Comparison of ENCODE assay signal across 19 cellular contexts in the genomic region with DNA sequence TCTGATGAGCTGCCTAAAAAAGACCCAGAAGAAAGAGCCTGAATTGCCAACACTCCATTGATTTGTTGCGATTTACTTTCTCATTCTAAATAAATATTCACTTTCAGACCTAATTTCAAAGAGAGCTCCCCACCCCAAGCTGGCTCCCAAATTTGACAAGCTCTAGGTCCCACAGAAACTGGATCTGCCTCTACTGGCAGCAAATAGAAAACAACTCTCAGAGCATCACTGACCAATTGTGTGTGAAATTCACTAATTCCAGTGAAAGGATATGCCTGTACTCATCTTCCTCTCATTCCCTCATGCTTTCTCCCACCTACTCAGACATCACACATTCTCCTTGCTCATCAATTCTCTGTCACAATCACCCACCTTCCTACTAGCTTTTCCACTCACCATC.
A peak's percentile ranks its signal among the peaks of the same experiment; 100 is the strongest.
DNase-seq lines count a peak whose midpoint lies in the region; ATAC-seq and TF ChIP-seq lines count a peak whose summit lies in the region.
"Had no signal": no experiment of that assay in that cellular context is flagged by ENCODE, and none has a peak within 500 bp of the region (broad histone marks: within the 10 kb centered on the region; RNA-seq: fewer than 3 reads in every experiment).

No MANE protein-coding gene starts in this region.

- H3K4me2 ChIP-seq in GM23338 (peak overlapping the region; percentile 22; the same call in 1 of the 2 replicates), neural progenitor cell (peak overlapping the region; percentile 32)
- H3K4me2 ChIP-seq: BLaER1 had no signal

- no peaks in the 10 kb centered on the region for H3K27me3 ChIP-seq in GM23338 (ENCODE audit: insufficient read depth)
- H3K27me3 ChIP-seq in endodermal cell (ENCODE audit: control insufficient read depth, insufficient read depth, low read length, poor library complexity, severe bottlenecking), result no peaks in the 10 kb centered on the region
- no peaks in the 10 kb centered on the region for H3K27me3 ChIP-seq in neural progenitor cell
- H3K27me3 ChIP-seq: BLaER1 had no signal

- H3K9ac ChIP-seq in endodermal cell (ENCODE audit: extremely low read depth, low read length, poor library complexity, severe bottlenecking) (no peak overlapping the region), neural progenitor cell (no peak overlapping the region)
- H3K9ac ChIP-seq: BLaER1 had no signal

- POLR2A ChIA-PET in WTC11 (lab: Charles Lee), result no interaction called here

- no peak for TF ChIP-seq POLR2A in erythroblast (IDR thresholded peaks at IDR 0.05; ENCODE audit: low read length)

- H2AFZ ChIP-seq in GM23338 (peak overlapping the region; percentile 83; the same call in 1 of the 2 replicates), neural progenitor cell (replicated peaks) (peak overlapping the region; percentile 92)

- TF ChIP-seq CTCF in GM23338 (conservative IDR thresholded peaks at IDR 0.05; ENCODE audit: low read depth in 2 of 2) (no peak), WTC11 (IDR thresholded peaks at IDR 0.05) (no peak), endodermal cell (conservative IDR thresholded peaks at IDR 0.05) (peak; percentile 32), neural progenitor cell (IDR thresholded peaks at IDR 0.05) (no peak)

- no peak overlapping the region for H3K4me3 Mint-ChIP-seq in GM23338
- no peak overlapping the region for H3K4me3 Mint-ChIP-seq in WTC11
- H3K4me3 Mint-ChIP-seq in endodermal cell, result no peak overlapping the region
- H3K4me3 Mint-ChIP-seq in neural progenitor cell, result no peak overlapping the region
- H3K4me3 Mint-ChIP-seq: B cell; CD4-positive, CD25-positive, alpha-beta regulatory T cell; CD8-positive, alpha-beta T cell had no signal

- H3K79me2 ChIP-seq in GM23338 (replicated peaks; ENCODE audit: insufficient read depth) (no peaks in the 10 kb centered on the region), neural progenitor cell (ENCODE audit: low read depth) (no peaks in the 10 kb centered on the region)

- ATAC-seq in GM23338, result peak; percentile 62
- ATAC-seq in WTC11, result peak; percentile 67
- ATAC-seq in HG03108 (IDR thresholded peaks at IDR 0.05; ENCODE audit: unreplicated experiment), result no peak
- ATAC-seq in HG03097 (IDR thresholded peaks at IDR 0.05; ENCODE audit: low FRiP score, unreplicated experiment), result no peak
- ATAC-seq: CD8-positive, alpha-beta T cell had no signal

- no peaks in the 10 kb centered on the region for H3K9me2 ChIP-seq in GM23338 (ENCODE audit: insufficient read depth)

- H3K4me3 ChIP-seq in GM23338, result no peak overlapping the region
- H3K4me3 ChIP-seq in endodermal cell (ENCODE audit: low read length), result no peak overlapping the region
- H3K4me3 ChIP-seq in neural progenitor cell, result no peak overlapping the region
- H3K4me3 ChIP-seq: BLaER1 had no signal

- H4K20me1 ChIP-seq in GM23338 (replicated peaks; ENCODE audit: insufficient read depth) (no peaks in the 10 kb centered on the region), neural progenitor cell (ENCODE audit: low read depth) (no peaks in the 10 kb centered on the region)
- H4K20me1 ChIP-seq: BLaER1 had no signal

- H3F3A ChIP-seq in GM23338 (replicated peaks; ENCODE audit: low read depth) (no peaks in the 10 kb centered on the region), neural progenitor cell (ENCODE audit: low read depth) (peaks cover 9% of the 10 kb centered on the region)

- H3K27ac Mint-ChIP-seq in GM23338 (no peak overlapping the region), WTC11 (peak overlapping the region; percentile 52), endodermal cell (peak overlapping the region; percentile 6), neural progenitor cell (peak overlapping the region; percentile 7)
- H3K27ac Mint-ChIP-seq: B cell; CD4-positive, CD25-positive, alpha-beta regulatory T cell; CD8-positive, alpha-beta T cell had no signal

- H3K9me3 ChIP-seq in endodermal cell (ENCODE audit: control insufficient read depth, low read length), result peaks cover 12% of the 10 kb centered on the region
- peaks cover 13% of the 10 kb centered on the region for H3K9me3 ChIP-seq in neural progenitor cell (ENCODE audit: low read depth)
- H3K9me3 ChIP-seq: BLaER1, Caco-2 had no signal

- H3K36me3 Mint-ChIP-seq in GM23338 (ENCODE audit: low read depth) (peaks cover 16% of the 10 kb centered on the region; the same call in 2 of the 3 replicates), WTC11 (peaks cover 16% of the 10 kb centered on the region), endodermal cell (ENCODE audit: low read depth) (peaks cover 12% of the 10 kb centered on the region), neural progenitor cell (peaks cover 3% of the 10 kb centered on the region)
- H3K36me3 Mint-ChIP-seq: CD4-positive, CD25-positive, alpha-beta regulatory T cell; CD8-positive, alpha-beta T cell had no signal

- H3K27me3 Mint-ChIP-seq in GM23338 (ENCODE audit: insufficient read depth, low read depth, poor library complexity) (no peaks in the 10 kb centered on the region), WTC11 (ENCODE audit: low read depth) (no peaks in the 10 kb centered on the region), endodermal cell (ENCODE audit: insufficient read depth) (no peaks in the 10 kb centered on the region), neural progenitor cell (ENCODE audit: insufficient read depth, low read depth) (no peaks in the 10 kb centered on the region)
- H3K27me3 Mint-ChIP-seq: B cell; CD4-positive, CD25-positive, alpha-beta regulatory T cell had no signal

- H3K4me1 Mint-ChIP-seq in GM23338 (peaks cover 18% of the 10 kb centered on the region), WTC11 (peaks cover 31% of the 10 kb centered on the region), endodermal cell (peaks cover 11% of the 10 kb centered on the region), neural progenitor cell (peaks cover 14% of the 10 kb centered on the region)
- H3K4me1 Mint-ChIP-seq: B cell; CD4-positive, CD25-positive, alpha-beta regulatory T cell had no signal

- CTCF ChIA-PET in WTC11 (lab: Charles Lee), result interaction anchor here (0.7 to 1.2 kb wide), 3 partner anchors 13 to 39 kb away, joined by 3 to 8 read pairs (median 5); no protein-coding TSS in a partner anchor

- H3K36me3 ChIP-seq in GM23338 (ENCODE audit: insufficient read depth), result no peaks in the 10 kb centered on the region; the same call in 1 of the 2 replicates
- no peaks in the 10 kb centered on the region for H3K36me3 ChIP-seq in endodermal cell (ENCODE audit: control insufficient read depth, insufficient read depth, low read length)
- H3K36me3 ChIP-seq in neural progenitor cell, result peaks cover 3% of the 10 kb centered on the region
- H3K36me3 ChIP-seq: BLaER1 had no signal

- H3K9me3 Mint-ChIP-seq in GM23338, result peaks cover 16% of the 10 kb centered on the region; the same call in 2 of the 3 replicates
- peaks cover 20% of the 10 kb centered on the region for H3K9me3 Mint-ChIP-seq in WTC11
- peaks cover 15% of the 10 kb centered on the region for H3K9me3 Mint-ChIP-seq in endodermal cell
- peaks cover 17% of the 10 kb centered on the region for H3K9me3 Mint-ChIP-seq in neural progenitor cell

- 92 to 100% methylated on average over 1 of the region's 1 CpG for WGBS in endodermal cell (ENCODE audit: insufficient coverage in 1 of 2, insufficient read length in 1 of 2), 2 experiments

- no peak overlapping the region for H3K27ac ChIP-seq in GM23338 (ENCODE audit: low read depth)
- H3K27ac ChIP-seq in endodermal cell (ENCODE audit: low read depth, low read length), result no peak overlapping the region
- no peak overlapping the region for H3K27ac ChIP-seq in neural progenitor cell
- H3K27ac ChIP-seq: 22Rv1, BLaER1, C4-2B had no signal

- no peak for DNase-seq in GM23338 (ENCODE audit: low spot score)
- DNase-seq in WTC11 (ENCODE audit: low spot score), result no peak
- DNase-seq in endodermal cell, result no peak
- no peak for DNase-seq in neural progenitor cell (ENCODE audit: low spot score)
- no peak for DNase-seq in erythroblast (lab: John Stamatoyannopoulos, UW)
- DNase-seq in NCI-H526 (lab: John Stamatoyannopoulos, UW), result no peak
- DNase-seq: Caco-2; CD4-positive, CD25-positive, alpha-beta regulatory T cell; CD8-positive, alpha-beta T cell; DMS153; DND-41; GOT3; H7 had no signal

- peaks cover 19% of the 10 kb centered on the region for H3K4me1 ChIP-seq in GM23338 (ENCODE audit: insufficient read depth)
- peaks cover 5% of the 10 kb centered on the region for H3K4me1 ChIP-seq in endodermal cell (ENCODE audit: control insufficient read depth, insufficient read depth, low read length)
- H3K4me1 ChIP-seq in neural progenitor cell, result peaks cover 23% of the 10 kb centered on the region
- H3K4me1 ChIP-seq: BLaER1, Caco-2 had no signal

TF ChIP-seq in GM23338, 12 proteins besides CTCF, POLR2A, EP300 and RAD21 (continues in another document):
- TF ChIP-seq ETS1 (IDR thresholded peaks at IDR 0.05) (no peak), STAT1 (IDR thresholded peaks at IDR 0.05; ENCODE audit: unreplicated experiment) (no peak), ZNF114 (CRISPR knock-in tag; IDR thresholded peaks at IDR 0.05) (no peak), EZH2phosphoT487 (IDR thresholded peaks at IDR 0.05; ENCODE audit: unreplicated experiment) (no peak), ZNF331 (CRISPR knock-in tag; IDR thresholded peaks at IDR 0.05; ENCODE audit: low read depth) (no peak)

TF ChIP-seq in WTC11, 78 proteins besides CTCF, POLR2A, EP300 and RAD21:
- TF ChIP-seq NFE2L1 (CRISPR knock-in tag; IDR thresholded peaks at IDR 0.05) (0 out of 2 replicates have a peak, but pooled peaks have one; percentile 24), AR (CRISPR knock-in tag; IDR thresholded peaks at IDR 0.05) (no peak)
TF ChIP-seq in WTC11: peak in this region for 1.

Comparison
In these comparisons a context has a peak if more than half of its experiments do, and no peak if none do; other contexts are left out.
1. ATAC-seq: peak in GM23338 (single experiment) and WTC11 (single experiment); none in HG03108 (single experiment) and HG03097 (single experiment).